ENCODE assay signal across 2 cellular contexts in genomic region chr13:101401196-101401595, GRCh38.
TF ChIP-seq lines count a peak whose summit lies in the region.

No MANE protein-coding gene starts in this region.

TF ChIP-seq in SK-N-SH, 30 proteins besides CTCF, POLR2A, EP300 and RAD21 (continued from another document):
- no peak for TF ChIP-seq REST (IDR thresholded peaks at IDR 0.05; ENCODE audit: low read depth, low read length)

TF ChIP-seq in SK-N-SH treated with all-trans-retinoic acid at 6 μM for 48 hours, 23 proteins besides CTCF, POLR2A, EP300 and RAD21 (continued from another document):
- TF ChIP-seq CSRNP3 (CRISPR knock-in tag; IDR thresholded peaks at IDR 0.05) (no peak), BACH2 (CRISPR knock-in tag; IDR thresholded peaks at IDR 0.05; ENCODE audit: borderline replicate concordance) (no peak), ZFP30 (CRISPR knock-in tag; IDR thresholded peaks at IDR 0.05) (no peak), GLIS3 (CRISPR knock-in tag; IDR thresholded peaks at IDR 0.05) (no peak), TSHZ2 (CRISPR knock-in tag; IDR thresholded peaks at IDR 0.05) (no peak)
